ENCODE assay signal across 1 cellular context in the genomic region with DNA sequence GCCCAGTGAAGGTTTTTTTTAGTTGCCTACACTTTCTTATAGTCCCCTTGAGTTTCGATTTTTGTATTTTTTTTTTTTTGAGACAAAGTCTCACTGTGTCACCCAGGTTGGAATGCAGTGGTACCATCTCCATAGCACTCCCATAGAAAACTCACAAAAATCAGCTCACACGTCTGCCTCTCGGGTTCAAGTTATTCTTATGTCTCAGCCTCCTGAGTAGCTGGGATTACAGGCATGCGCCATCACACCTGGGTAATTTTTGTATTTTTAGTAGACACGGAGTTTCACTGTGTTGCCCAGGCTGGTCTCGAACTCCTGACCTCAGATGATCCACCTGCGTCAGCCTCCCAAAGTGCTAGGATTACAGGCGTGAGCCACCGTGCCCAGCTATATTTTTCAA. TPM values are rescaled to one million over a fixed set of nuclear protein-coding genes. Genes with fewer than 3 reads are reported as not detected.
"Had no signal": no experiment of that assay in that cellular context is flagged by ENCODE, and none has a peak within 500 bp of the region (broad histone marks: within the 10 kb centered on the region; RNA-seq: fewer than 3 reads in every experiment).

No MANE protein-coding gene starts in this region.

RNA-seq across cellular contexts. Expression of gene PPP1R3G, which starts 24.7 kb away (rescaled TPM):
- total RNA-seq: endodermal cell had no signal
